In the genomic region with DNA sequence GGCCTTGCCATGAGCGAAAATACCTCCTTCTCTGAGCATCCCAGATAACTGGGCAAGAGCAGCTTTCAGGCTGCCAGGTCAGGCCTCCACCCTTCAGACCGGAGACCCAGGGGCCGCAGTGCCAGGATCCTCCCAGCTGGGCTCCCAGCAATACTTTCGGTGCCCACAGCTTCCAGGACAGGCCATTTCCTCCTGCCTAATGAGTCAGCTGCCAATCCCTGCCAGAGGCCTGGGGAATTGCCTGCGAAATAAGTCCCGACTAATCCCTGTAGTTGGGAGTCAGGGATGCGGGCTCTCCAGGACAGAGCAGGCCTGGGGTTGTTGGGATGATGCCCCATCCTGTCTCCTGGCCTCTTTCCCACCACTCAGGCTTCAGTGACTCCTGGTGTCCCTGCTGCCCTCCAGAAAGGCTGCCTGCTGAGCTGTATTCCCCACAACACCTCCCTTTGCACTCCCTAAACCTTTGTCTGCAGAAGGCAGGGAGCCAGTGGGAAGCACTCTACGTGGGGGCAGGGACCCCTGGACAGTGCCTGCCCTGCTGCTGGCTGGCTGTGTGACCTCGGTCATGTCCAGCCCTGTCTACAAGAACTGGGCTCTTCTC, we compare ENCODE assay signal across 12 cellular contexts.
DNase-seq lines count a peak whose midpoint lies in the region; ATAC-seq, FAIRE-seq and TF ChIP-seq lines count a peak whose summit lies in the region.
"Had no signal": no experiment of that assay in that cellular context is flagged by ENCODE, and none has a peak within 500 bp of the region (broad histone marks: within the 10 kb centered on the region; RNA-seq: fewer than 3 reads in every experiment).

No MANE protein-coding gene starts in this region.

- H3K36me3 ChIP-seq in keratinocyte (ENCODE audit: control insufficient read depth in 2 of 2, extremely low read depth in 1 of 2, insufficient read depth in 2 of 2, low read length in 2 of 2) (no peaks in the 10 kb centered on the region), Karpas-422 (ENCODE audit: insufficient read depth, low read length) (no peaks in the 10 kb centered on the region)
- H3K36me3 ChIP-seq: right lobe of liver had no signal

- H3K79me2 ChIP-seq in keratinocyte (ENCODE audit: control insufficient read depth, insufficient read depth, low read length) (no peaks in the 10 kb centered on the region), Karpas-422 (ENCODE audit: low read length) (no peaks in the 10 kb centered on the region)

- no peak for TF ChIP-seq RAD21 in A549 (conservative IDR thresholded peaks at IDR 0.05 in 1 of 2, IDR thresholded peaks at IDR 0.05 in 1 of 2)

- no peak for TF ChIP-seq POLR2A in A549 (IDR thresholded peaks at IDR 0.05; ENCODE audit: low read length)

- H3K4me1 ChIP-seq in A549 = no peaks in the 10 kb centered on the region
- peaks cover 8% of the 10 kb centered on the region for H3K4me1 ChIP-seq in keratinocyte (ENCODE audit: control insufficient read depth, extremely low read depth, insufficient read depth, low read length)
- no peaks in the 10 kb centered on the region for H3K4me1 ChIP-seq in Karpas-422 (ENCODE audit: low read length)
- H3K4me1 ChIP-seq: right lobe of liver had no signal

- CTCF ChIA-PET in A549 (lab: Yijun Ruan, JAX) = interaction anchor here (0.9 kb wide), 1 partner anchor 18 kb away, joined by 3 read pairs; no protein-coding TSS in a partner anchor

- no peaks in the 10 kb centered on the region for H3K9me3 ChIP-seq in A549
- H3K9me3 ChIP-seq in keratinocyte (ENCODE audit: control insufficient read depth, low read depth, low read length) = no peaks in the 10 kb centered on the region
- H3K9me3 ChIP-seq in Karpas-422 (ENCODE audit: low read length) = no peaks in the 10 kb centered on the region
- H3K9me3 ChIP-seq: right lobe of liver had no signal

- H4K20me1 ChIP-seq in keratinocyte (ENCODE audit: control insufficient read depth, extremely low read depth, insufficient read depth, low read length) (no peaks in the 10 kb centered on the region), Karpas-422 (ENCODE audit: insufficient read depth, low read depth, low read length) (no peaks in the 10 kb centered on the region)

- FAIRE-seq in A549 (lab: Jason Lieb, UNC) (no peak), keratinocyte (lab: Jason Lieb, UNC) (peak; percentile 81)
- FAIRE-seq: colon had no signal

- ATAC-seq in A549 (peak; percentile 14 to 32; a peak in 3 of 6 replicates), GM21360 (IDR thresholded peaks at IDR 0.05; ENCODE audit: unreplicated experiment) (no peak)
- ATAC-seq: right lobe of liver had no signal

- dilution Hi-C loops in keratinocyte (cut with MboI; ENCODE audit: extremely low pct_ligation_motif_present, low sequenced_read_pairs) = no loop called here

- H3K9me1 ChIP-seq in keratinocyte (ENCODE audit: control insufficient read depth, extremely low read depth, insufficient read depth, low read length) = no peaks in the 10 kb centered on the region

- peak overlapping the region; percentile 80 for H2AFZ ChIP-seq in keratinocyte (ENCODE audit: control insufficient read depth, low read length)
- H2AFZ ChIP-seq in Karpas-422 (ENCODE audit: low read length) = no peak overlapping the region

- no peak for TF ChIP-seq EP300 in A549 (IDR thresholded peaks at IDR 0.05)

- H3K9ac ChIP-seq in keratinocyte (ENCODE audit: control insufficient read depth, extremely low read depth, insufficient read depth, low read length) = no peak overlapping the region
- no peak overlapping the region for H3K9ac ChIP-seq in Karpas-422 (ENCODE audit: low read length)

- H3K4me2 ChIP-seq in A549 (no peak overlapping the region), keratinocyte (ENCODE audit: control insufficient read depth, extremely low read depth, insufficient read depth, low read depth, low read length) (peak overlapping the region; percentile 34), Karpas-422 (ENCODE audit: low read depth, low read length, poor library complexity, severe bottlenecking) (no peak overlapping the region)

- in situ Hi-C loops in GM13976 (cut with MboI; ENCODE audit: low sequenced_read_pairs, unreplicated experiment) = no loop called here

- POLR2A ChIA-PET in A549 (lab: Yijun Ruan, JAX) = no interaction called here

- H3K4me3 ChIP-seq in A549 (no peak overlapping the region), keratinocyte (ENCODE audit: control insufficient read depth in 2 of 3, extremely low read depth in 1 of 3, insufficient read depth in 2 of 3, low read depth in 1 of 3, low read length in 3 of 3) (no peak overlapping the region), Karpas-422 (ENCODE audit: low read length) (no peak overlapping the region)
- H3K4me3 ChIP-seq: right lobe of liver had no signal

- H3K27ac ChIP-seq in A549 = 0 out of 6 replicates have a peak overlapping the region, but pooled peaks of 1 of the 2 experiments have one; percentile 21
- no peak overlapping the region for H3K27ac ChIP-seq in keratinocyte (ENCODE audit: control insufficient read depth, insufficient read depth, low read length)
- H3K27ac ChIP-seq in Karpas-422 (ENCODE audit: low read length) = no peak overlapping the region
- H3K27ac ChIP-seq: right lobe of liver had no signal

- H3K9me2 ChIP-seq in Karpas-422 (replicated peaks; ENCODE audit: insufficient read depth, low read length) = no peaks in the 10 kb centered on the region

- 74% methylated on average over 6 of the region's 9 CpGs for WGBS in A549 (ENCODE audit: missing lambda C conversion rate)

- TF ChIP-seq CTCF in A549 (IDR thresholded peaks at IDR 0.05) (no peak), keratinocyte (optimal IDR thresholded peaks at IDR 0.05 in 1 of 3, IDR thresholded peaks at IDR 0.05 in 1 of 3, conservative IDR thresholded peaks at IDR 0.05 in 1 of 3; ENCODE audit: extremely low read depth in 1 of 3, insufficient read depth in 2 of 3, low read length in 3 of 3) (no peak), GM13976 (IDR thresholded peaks at IDR 0.05; ENCODE audit: borderline replicate concordance, control extremely low read depth, extremely low read depth, insufficient read depth, missing control alignments) (no peak)

- peaks cover 22% of the 10 kb centered on the region for H3K27me3 ChIP-seq in keratinocyte (ENCODE audit: control insufficient read depth, extremely low read depth, insufficient read depth, low read length)
- no peaks in the 10 kb centered on the region for H3K27me3 ChIP-seq in Karpas-422 (ENCODE audit: low read length)
- H3K27me3 ChIP-seq: right lobe of liver had no signal

- DNase-seq in A549 (ENCODE audit: low read depth in 1 of 2, low spot score in 1 of 2) (peak; percentile 10 to 20), LHCN-M2 (ENCODE audit: low read depth) (peak; percentile 55), cerebellar nuclear complex (lab: John Stamatoyannopoulos, UW) (peak; percentile 8 to 46), keratinocyte (ENCODE audit: low read depth, low spot score) (peak; percentile 38), GM13976 (ENCODE audit: low spot score) (no peak), Karpas-422 (no peak)
- no peak for DNase-seq in activated T-cell treated with anti-CD3 and anti-CD28 coated beads, Interleukin-2, amount 50 U/mL, for 1 hour
- DNase-seq: NCI-H1930, right lobe of liver, SIG-M5 had no signal

TF ChIP-seq in A549, 52 proteins besides CTCF, POLR2A, EP300 and RAD21:
- TF ChIP-seq RNF2 (IDR thresholded peaks at IDR 0.05; ENCODE audit: borderline replicate concordance, low read depth) = no peak
- no peak for TF ChIP-seq CBX8 (IDR thresholded peaks at IDR 0.05)
- TF ChIP-seq, protein P1, sequence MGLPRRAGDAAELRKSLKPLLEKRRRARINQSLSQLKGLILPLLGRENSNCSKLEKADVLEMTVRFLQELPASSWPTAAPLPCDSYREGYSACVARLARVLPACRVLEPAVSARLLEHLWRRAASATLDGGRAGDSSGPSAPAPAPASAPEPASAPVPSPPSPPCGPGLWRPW (IDR thresholded peaks at IDR 0.05) = no peak
- TF ChIP-seq ZFP36 (IDR thresholded peaks at IDR 0.05; ENCODE audit: borderline replicate concordance, partially characterized antibody) = no peak
- no peak for TF ChIP-seq HEYL (CRISPR knock-in tag; IDR thresholded peaks at IDR 0.05)
- TF ChIP-seq FOSL2 (IDR thresholded peaks at IDR 0.05) = no peak
- TF ChIP-seq FOSL2 (CRISPR knock-in tag; IDR thresholded peaks at IDR 0.05) = no peak
- TF ChIP-seq RCOR1 (IDR thresholded peaks at IDR 0.05; ENCODE audit: low read depth, low read length) = no peak
- no peak for TF ChIP-seq CBX2 (IDR thresholded peaks at IDR 0.05; ENCODE audit: borderline replicate concordance, low read depth)
- no peak for TF ChIP-seq EHF (CRISPR knock-in tag; IDR thresholded peaks at IDR 0.05)
- TF ChIP-seq HOXB5 (CRISPR knock-in tag; IDR thresholded peaks at IDR 0.05) = no peak
- no peak for TF ChIP-seq REST (IDR thresholded peaks at IDR 0.05)

Comparison
In these comparisons a context has a peak if more than half of its experiments do, and no peak if none do; other contexts are left out.
1. DNase-seq: peak in A549 (2 of 2), LHCN-M2 (single experiment), cerebellar nuclear complex (2 of 2) and keratinocyte (single experiment); none in GM13976 (single experiment), Karpas-422 (single experiment) and activated T-cell treated with anti-CD3 and anti-CD28 coated beads, Interleukin-2, amount 50 U/mL, for 1 hour (single experiment).